9 cellular contexts compared by ENCODE assay signal in genomic region chr22:38698407-38699094, GRCh38. TPM values are rescaled to one million over a fixed set of nuclear protein-coding genes. Genes with fewer than 3 reads are reported as not detected.
DNase-seq lines count a peak whose midpoint lies in the region; ATAC-seq and TF ChIP-seq lines count a peak whose summit lies in the region.
"Had no signal": no experiment of that assay in that cellular context is flagged by ENCODE, and none has a peak within 500 bp of the region (broad histone marks: within the 10 kb centered on the region; RNA-seq: fewer than 3 reads in every experiment).

No MANE protein-coding gene starts in this region.

- no peak overlapping the region for H3K4ac ChIP-seq in trophoblast cell (ENCODE audit: low read depth, low read length)

- ATAC-seq in Panc1 (no peak), HG03039 (IDR thresholded peaks at IDR 0.05; ENCODE audit: unreplicated experiment) (no peak), GM21381 (IDR thresholded peaks at IDR 0.05; ENCODE audit: unreplicated experiment) (no peak)

- H4K91ac ChIP-seq in trophoblast cell (ENCODE audit: low read depth, low read length) = no peak overlapping the region

- H3K4me3 Mint-ChIP-seq in CD8-positive, alpha-beta memory T cell = peak overlapping the region; percentile 82 to 96 (median 90)
- peak overlapping the region; percentile 96 for H3K4me3 Mint-ChIP-seq in endothelial cell (ENCODE audit: unreplicated experiment)

- peaks cover 0 to 6% of the 10 kb centered on the region in 2 donors for H3K27me3 Mint-ChIP-seq in CD8-positive, alpha-beta memory T cell
- H3K27me3 Mint-ChIP-seq in endothelial cell (ENCODE audit: unreplicated experiment) = peaks cover 5% of the 10 kb centered on the region

- peak overlapping the region; percentile 77 for H3K4me3 ChIP-seq in CD8-positive, alpha-beta memory T cell (ENCODE audit: low read length)
- H3K4me3 ChIP-seq in Panc1 (ENCODE audit: low read depth in 2 of 2, low read length in 2 of 2) (peak overlapping the region; percentile 69 to 75), trophoblast cell (ENCODE audit: low read depth, low read length) (no peak overlapping the region), Peyer's patch (peak overlapping the region in 2 of 4 donors; percentile 68 to 90)

- H2BK5ac ChIP-seq in trophoblast cell (ENCODE audit: low read depth, low read length, poor library complexity) = no peak overlapping the region

- in situ Hi-C loops in Panc1 (cut with HindIII; ENCODE audit: low pct_unique_long_range_greater_than_20kb, low sequenced_read_pairs) = no loop called here

- no peak overlapping the region for H2AK5ac ChIP-seq in trophoblast cell (ENCODE audit: low read length)

- H3K27ac Mint-ChIP-seq in CD8-positive, alpha-beta memory T cell = peak overlapping the region; percentile 94 to 100 (median 98)
- no peak overlapping the region for H3K27ac Mint-ChIP-seq in endothelial cell (ENCODE audit: unreplicated experiment)

- no peak overlapping the region for H2BK12ac ChIP-seq in trophoblast cell (ENCODE audit: low read length)

- H3K18ac ChIP-seq in trophoblast cell (ENCODE audit: low read length) = no peak overlapping the region

- no peak overlapping the region for H4K12ac ChIP-seq in trophoblast cell (ENCODE audit: low read depth, low read length)

- H3K9me3 ChIP-seq in CD8-positive, alpha-beta memory T cell (ENCODE audit: low read length) = no peaks in the 10 kb centered on the region
- H3K9me3 ChIP-seq in Panc1 (ENCODE audit: control insufficient read depth, insufficient read depth, low read depth, low read length) = no peaks in the 10 kb centered on the region
- H3K9me3 ChIP-seq in trophoblast cell (ENCODE audit: insufficient read depth, low read depth, low read length) = no peaks in the 10 kb centered on the region
- no peaks in the 10 kb centered on the region for H3K9me3 ChIP-seq in Peyer's patch

- H3K9me3 Mint-ChIP-seq in CD8-positive, alpha-beta memory T cell = peaks cover 0 to 2% (median 0%) of the 10 kb centered on the region in 5 donors
- H3K9me3 Mint-ChIP-seq in endothelial cell (ENCODE audit: unreplicated experiment) = no peaks in the 10 kb centered on the region

- H3K36me3 Mint-ChIP-seq in CD8-positive, alpha-beta memory T cell = peaks cover 0 to 52% (median 6%) of the 10 kb centered on the region in 3 donors
- H3K36me3 Mint-ChIP-seq in endothelial cell (ENCODE audit: low read depth, unreplicated experiment) = peaks cover 23% of the 10 kb centered on the region

- DNase-seq in CD8-positive, alpha-beta memory T cell = no peak
- DNase-seq in Panc1 (ENCODE audit: low read depth, low spot score) (no peak), endothelial cell (ENCODE audit: low spot score) (no peak), trophoblast cell (peak in 1 of 2 donors; percentile 17), HuH-7.5 (ENCODE audit: low spot score) (no peak), Peyer's patch (no peak)
- DNase-seq: activated CD4-positive, alpha-beta T cell treated with anti-CD3 and anti-CD28 coated beads, Interleukin-2, amount 50 U/mL, for 1 hour had no signal

- H3K79me1 ChIP-seq in trophoblast cell (ENCODE audit: low read length) = peaks cover 18% of the 10 kb centered on the region

- H3K4me1 Mint-ChIP-seq in CD8-positive, alpha-beta memory T cell = peaks cover 51 to 79% (median 69%) of the 10 kb centered on the region in 3 donors
- peaks cover 42% of the 10 kb centered on the region for H3K4me1 Mint-ChIP-seq in endothelial cell (ENCODE audit: unreplicated experiment)

- no peaks in the 10 kb centered on the region for H3K27me3 ChIP-seq in CD8-positive, alpha-beta memory T cell (ENCODE audit: insufficient read depth, low read length, poor library complexity, severe bottlenecking)
- H3K27me3 ChIP-seq in Panc1 (ENCODE audit: control insufficient read depth, insufficient read depth, low read length) (no peaks in the 10 kb centered on the region), trophoblast cell (ENCODE audit: insufficient read depth, low read length) (no peaks in the 10 kb centered on the region), Peyer's patch (no peaks in the 10 kb centered on the region)

- H3K36me3 ChIP-seq in CD8-positive, alpha-beta memory T cell (ENCODE audit: insufficient read depth, low read length) = no peaks in the 10 kb centered on the region
- H3K36me3 ChIP-seq in Panc1 (ENCODE audit: control insufficient read depth, insufficient read depth, low read length) (no peaks in the 10 kb centered on the region; the same call in 1 of the 2 replicates), trophoblast cell (ENCODE audit: control insufficient read depth in 1 of 2, insufficient read depth in 2 of 2, low read length in 2 of 2) (peaks cover 0 to 5% of the 10 kb centered on the region in 2 experiments), Peyer's patch (no peaks in the 10 kb centered on the region)

- WGBS in trophoblast cell (ENCODE audit: extremely low coverage, insufficient coverage, insufficient read length) = no CpG with 5 or more reads among the region's 13 CpGs

- TF ChIP-seq POLR2A in Peyer's patch (IDR thresholded peaks at IDR 0.05) = no peak

- H4K8ac ChIP-seq in trophoblast cell (ENCODE audit: low read depth, low read length) = no peak overlapping the region

- BruUV-seq in Panc1 (replicated peaks; lab: Mats Ljungman, UMichigan) = no TSS peak

- no peak overlapping the region for H2BK120ac ChIP-seq in trophoblast cell (ENCODE audit: insufficient read depth, low read length, poor library complexity)

- H3K79me2 ChIP-seq in trophoblast cell (ENCODE audit: control insufficient read depth, insufficient read depth, low read length, poor library complexity) = peaks cover 12% of the 10 kb centered on the region

- H3K9ac ChIP-seq in trophoblast cell (ENCODE audit: low read length) = no peak overlapping the region

- H3K4me2 ChIP-seq in trophoblast cell (ENCODE audit: low read length) = peak overlapping the region; percentile 20

- H3K4me1 ChIP-seq in CD8-positive, alpha-beta memory T cell (ENCODE audit: insufficient read depth, low read length) = peaks cover 57% of the 10 kb centered on the region
- peaks cover 19% of the 10 kb centered on the region for H3K4me1 ChIP-seq in Panc1 (ENCODE audit: control insufficient read depth, insufficient read depth, low read length)
- peaks cover 5 to 16% of the 10 kb centered on the region in 2 experiments for H3K4me1 ChIP-seq in trophoblast cell (ENCODE audit: control insufficient read depth in 1 of 2, insufficient read depth in 2 of 2, low read length in 2 of 2)
- H3K4me1 ChIP-seq in Peyer's patch = peaks cover 0 to 58% (median 6%) of the 10 kb centered on the region in 4 donors

- H3K23ac ChIP-seq in trophoblast cell (ENCODE audit: low read length) = no peak overlapping the region

- POLR2A ChIA-PET in CD8-positive, alpha-beta memory T cell (lab: Charles Lee) = interaction anchor here (2.3 kb wide), 2 partner anchors 16 to 17 kb away, joined by 9 to 12 read pairs; partner anchors contain the start of gene TOMM22
- POLR2A ChIA-PET in Panc1 (lab: Charles Lee) = interaction anchor here (0.9 to 1.0 kb wide), 2 partner anchors 17 to 40 kb away, joined by 3 read pairs; partner anchors contain the start of gene TOMM22

- CTCF ChIA-PET in CD8-positive, alpha-beta memory T cell (lab: Charles Lee) = interaction anchor here (1.3 to 2.5 kb wide), 3 partner anchors 12 to 53 kb away, joined by 4 to 19 read pairs (median 6); partner anchors contain the start of gene TOMM22
- CTCF ChIA-PET in Panc1 (lab: Charles Lee) = no interaction called here

- no peak overlapping the region for H2AFZ ChIP-seq in trophoblast cell (ENCODE audit: insufficient read depth, low read length, poor library complexity)

- TF ChIP-seq CTCF in Panc1 (IDR thresholded peaks at IDR 0.05) = no peak
- TF ChIP-seq CTCF in endothelial cell (IDR thresholded peaks at IDR 0.05; ENCODE audit: unreplicated experiment) = no peak
- TF ChIP-seq CTCF in Peyer's patch (IDR thresholded peaks at IDR 0.05) = no peak

- no peak overlapping the region for H3K14ac ChIP-seq in trophoblast cell (ENCODE audit: low read length)

- intact Hi-C loops in Panc1 (cut with micrococcal nuclease; ENCODE audit: unreplicated experiment) = no loop called here

- peak overlapping the region; percentile 98 for H3K27ac ChIP-seq in CD8-positive, alpha-beta memory T cell (ENCODE audit: low read depth, low read length)
- H3K27ac ChIP-seq in Panc1 (ENCODE audit: low read length) (peak overlapping the region; percentile 90), trophoblast cell (ENCODE audit: low read depth, low read length) (no peak overlapping the region), Peyer's patch (peak overlapping the region in 2 of 4 donors; percentile 97 to 100)

RNA-seq across cellular contexts. Expression of gene JOSD1, which starts 2.2 kb away (rescaled TPM):
- 10 to 100 TPM; 86.0 to 96.4 TPM for total RNA-seq in CD8-positive, alpha-beta memory T cell
- 9.3 TPM for polyA plus RNA-seq in CD8-positive, alpha-beta memory T cell
- total RNA-seq in Panc1 (2021; ENCODE audit: unreplicated experiment) = 35.1 TPM
- 34.5 TPM for polyA plus RNA-seq in Panc1 (2012; ENCODE audit: insufficient read length)
- total RNA-seq in endothelial cell (ENCODE audit: unreplicated experiment) = 49.6 TPM
- 26.0 and 27.0 TPM in 2 replicates for polyA plus RNA-seq in trophoblast cell (2013)
- total RNA-seq in Peyer's patch = 100 to 1,000 TPM in 3 of 4 donors, 10 to 100 TPM in 1; 77.6 to 156 (median 121) TPM

RNA-seq across cellular contexts. Expression of gene GTPBP1, which starts 7.2 kb away (rescaled TPM):
- 10 to 100 TPM; 62.7 to 63.7 TPM for total RNA-seq in CD8-positive, alpha-beta memory T cell
- polyA plus RNA-seq in CD8-positive, alpha-beta memory T cell = 28.2 TPM
- 25.5 TPM for total RNA-seq in Panc1 (2021; ENCODE audit: unreplicated experiment)
- polyA plus RNA-seq in Panc1 (2012; ENCODE audit: insufficient read length) = 19.5 TPM
- total RNA-seq in endothelial cell (ENCODE audit: unreplicated experiment) = 44.5 TPM
- 21.0 and 21.1 TPM in 2 replicates for polyA plus RNA-seq in trophoblast cell (2013)
- total RNA-seq in Peyer's patch = 100 to 1,000 TPM in 3 of 4 donors, 10 to 100 TPM in 1; 72.5 to 182 (median 131) TPM

RNA-seq across cellular contexts. Expression of gene TOMM22, which starts 16.8 kb away (rescaled TPM):
- 100 to 1,000 TPM; 207 to 210 TPM for total RNA-seq in CD8-positive, alpha-beta memory T cell
- polyA plus RNA-seq in CD8-positive, alpha-beta memory T cell = 61.4 TPM
- 111 TPM for total RNA-seq in Panc1 (2021; ENCODE audit: unreplicated experiment)
- polyA plus RNA-seq in Panc1 (2012; ENCODE audit: insufficient read length) = 56.0 TPM
- 108 TPM for total RNA-seq in endothelial cell (ENCODE audit: unreplicated experiment)
- 46.2 and 47.0 TPM in 2 replicates for polyA plus RNA-seq in trophoblast cell (2013)
- total RNA-seq in Peyer's patch = 10 to 100 TPM; 19.6 to 35.5 (median 28.9) TPM

RNA-seq across cellular contexts. Expression of gene CBY1, which starts 42.1 kb away (rescaled TPM):
- total RNA-seq in CD8-positive, alpha-beta memory T cell = 10 to 100 TPM; 14.0 to 15.1 TPM
- polyA plus RNA-seq in CD8-positive, alpha-beta memory T cell = 7.6 TPM
- total RNA-seq in Panc1 (2021; ENCODE audit: unreplicated experiment) (20.4 TPM), endothelial cell (ENCODE audit: unreplicated experiment) (29.7 TPM), Peyer's patch (10 to 100 TPM in 2 of 4 donors, 1 to 10 TPM in 2; 6.6 to 19.5 (median 12.3) TPM)
- 21.5 TPM for polyA plus RNA-seq in Panc1 (2012; ENCODE audit: insufficient read length)
- polyA plus RNA-seq in trophoblast cell (2013) = 28.4 and 29.0 TPM in 2 replicates

RNA-seq across cellular contexts. Expression of gene FAM227A, which starts 42.4 kb away (rescaled TPM):
- total RNA-seq in CD8-positive, alpha-beta memory T cell = under 1 TPM; 0.75 to 0.92 TPM
- 0.08 TPM for polyA plus RNA-seq in CD8-positive, alpha-beta memory T cell
- total RNA-seq in Panc1 (2021; ENCODE audit: unreplicated experiment) (2.4 TPM), endothelial cell (ENCODE audit: unreplicated experiment) (2.5 TPM), Peyer's patch (10 to 100 TPM in 1 of 4 donors, 1 to 10 TPM in 1, not detected in 2; 2.6 to 18.2 TPM)
- polyA plus RNA-seq in Panc1 (2012; ENCODE audit: insufficient read length) = 1.3 TPM
- polyA plus RNA-seq in trophoblast cell (2013) = 0.61 and 0.64 TPM in 2 replicates
